Comparison of ENCODE assay signal across 1 cellular context in the genomic region with DNA sequence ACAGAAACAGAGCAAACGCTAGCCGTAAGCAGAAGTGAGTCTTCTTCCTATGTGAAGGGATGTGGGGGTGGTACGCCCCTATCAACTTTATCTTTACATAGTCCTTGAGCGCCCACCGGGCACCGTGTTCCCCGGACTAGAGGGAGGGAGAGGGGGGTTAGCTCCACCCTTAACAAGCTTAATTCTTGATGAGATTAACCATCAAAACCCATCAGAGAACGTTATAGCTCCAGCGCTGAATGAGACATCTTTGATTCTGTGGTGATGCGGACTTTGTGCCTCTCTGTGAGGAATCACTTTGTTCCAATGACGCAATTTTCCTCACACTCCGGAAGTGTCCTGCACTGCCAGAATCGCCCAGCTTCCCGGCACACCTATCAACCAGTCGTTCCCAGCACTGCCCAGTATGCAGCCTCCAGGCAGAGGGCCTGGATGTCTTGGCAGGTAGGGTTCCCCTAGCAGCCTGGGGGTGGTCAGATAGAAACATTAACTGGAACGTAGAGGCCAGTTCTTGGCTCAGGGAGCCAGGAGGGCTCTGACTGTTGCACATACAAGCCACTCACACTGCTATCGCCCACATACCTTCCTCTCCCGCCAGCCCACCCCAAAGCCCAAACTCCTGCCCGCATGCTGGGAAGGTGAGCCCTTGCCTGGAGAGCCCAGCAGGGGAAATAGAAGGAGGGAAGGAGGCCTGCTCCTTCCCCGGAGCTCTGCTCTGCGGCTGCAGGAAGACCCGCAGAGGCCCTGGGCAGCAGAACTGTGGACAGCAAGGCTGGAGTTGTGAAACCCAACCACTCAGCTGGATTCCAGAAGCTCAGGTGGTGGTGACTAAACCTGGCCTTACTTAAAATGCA.
TF ChIP-seq lines count a peak whose summit lies in the region.

No MANE protein-coding gene starts in this region.

TF ChIP-seq in neural cell, 6 proteins besides CTCF, POLR2A, EP300 and RAD21:
- TF ChIP-seq, protein P1, sequence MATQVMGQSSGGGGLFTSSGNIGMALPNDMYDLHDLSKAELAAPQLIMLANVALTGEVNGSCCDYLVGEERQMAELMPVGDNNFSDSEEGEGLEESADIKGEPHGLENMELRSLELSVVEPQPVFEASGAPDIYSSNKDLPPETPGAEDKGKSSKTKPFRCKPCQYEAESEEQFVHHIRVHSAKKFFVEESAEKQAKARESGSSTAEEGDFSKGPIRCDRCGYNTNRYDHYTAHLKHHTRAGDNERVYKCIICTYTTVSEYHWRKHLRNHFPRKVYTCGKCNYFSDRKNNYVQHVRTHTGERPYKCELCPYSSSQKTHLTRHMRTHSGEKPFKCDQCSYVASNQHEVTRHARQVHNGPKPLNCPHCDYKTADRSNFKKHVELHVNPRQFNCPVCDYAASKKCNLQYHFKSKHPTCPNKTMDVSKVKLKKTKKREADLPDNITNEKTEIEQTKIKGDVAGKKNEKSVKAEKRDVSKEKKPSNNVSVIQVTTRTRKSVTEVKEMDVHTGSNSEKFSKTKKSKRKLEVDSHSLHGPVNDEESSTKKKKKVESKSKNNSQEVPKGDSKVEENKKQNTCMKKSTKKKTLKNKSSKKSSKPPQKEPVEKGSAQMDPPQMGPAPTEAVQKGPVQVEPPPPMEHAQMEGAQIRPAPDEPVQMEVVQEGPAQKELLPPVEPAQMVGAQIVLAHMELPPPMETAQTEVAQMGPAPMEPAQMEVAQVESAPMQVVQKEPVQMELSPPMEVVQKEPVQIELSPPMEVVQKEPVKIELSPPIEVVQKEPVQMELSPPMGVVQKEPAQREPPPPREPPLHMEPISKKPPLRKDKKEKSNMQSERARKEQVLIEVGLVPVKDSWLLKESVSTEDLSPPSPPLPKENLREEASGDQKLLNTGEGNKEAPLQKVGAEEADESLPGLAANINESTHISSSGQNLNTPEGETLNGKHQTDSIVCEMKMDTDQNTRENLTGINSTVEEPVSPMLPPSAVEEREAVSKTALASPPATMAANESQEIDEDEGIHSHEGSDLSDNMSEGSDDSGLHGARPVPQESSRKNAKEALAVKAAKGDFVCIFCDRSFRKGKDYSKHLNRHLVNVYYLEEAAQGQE (IDR thresholded peaks at IDR 0.05; ENCODE audit: borderline replicate concordance), result no peak
- TF ChIP-seq TAF1 (IDR thresholded peaks at IDR 0.05; ENCODE audit: low read depth) (no peak), SMC3 (conservative IDR thresholded peaks at IDR 0.05; ENCODE audit: poor library complexity) (no peak), MXI1 (conservative IDR thresholded peaks at IDR 0.05; ENCODE audit: poor library complexity, severe bottlenecking) (no peak), POLR2AphosphoS5 (IDR thresholded peaks at IDR 0.05) (no peak), EZH2 (IDR thresholded peaks at IDR 0.05; ENCODE audit: borderline replicate concordance, insufficient read depth, low read length, poor library complexity, severe bottlenecking) (no peak)
